Comparison of ENCODE assay signal across 10 cellular contexts in the genomic region with DNA sequence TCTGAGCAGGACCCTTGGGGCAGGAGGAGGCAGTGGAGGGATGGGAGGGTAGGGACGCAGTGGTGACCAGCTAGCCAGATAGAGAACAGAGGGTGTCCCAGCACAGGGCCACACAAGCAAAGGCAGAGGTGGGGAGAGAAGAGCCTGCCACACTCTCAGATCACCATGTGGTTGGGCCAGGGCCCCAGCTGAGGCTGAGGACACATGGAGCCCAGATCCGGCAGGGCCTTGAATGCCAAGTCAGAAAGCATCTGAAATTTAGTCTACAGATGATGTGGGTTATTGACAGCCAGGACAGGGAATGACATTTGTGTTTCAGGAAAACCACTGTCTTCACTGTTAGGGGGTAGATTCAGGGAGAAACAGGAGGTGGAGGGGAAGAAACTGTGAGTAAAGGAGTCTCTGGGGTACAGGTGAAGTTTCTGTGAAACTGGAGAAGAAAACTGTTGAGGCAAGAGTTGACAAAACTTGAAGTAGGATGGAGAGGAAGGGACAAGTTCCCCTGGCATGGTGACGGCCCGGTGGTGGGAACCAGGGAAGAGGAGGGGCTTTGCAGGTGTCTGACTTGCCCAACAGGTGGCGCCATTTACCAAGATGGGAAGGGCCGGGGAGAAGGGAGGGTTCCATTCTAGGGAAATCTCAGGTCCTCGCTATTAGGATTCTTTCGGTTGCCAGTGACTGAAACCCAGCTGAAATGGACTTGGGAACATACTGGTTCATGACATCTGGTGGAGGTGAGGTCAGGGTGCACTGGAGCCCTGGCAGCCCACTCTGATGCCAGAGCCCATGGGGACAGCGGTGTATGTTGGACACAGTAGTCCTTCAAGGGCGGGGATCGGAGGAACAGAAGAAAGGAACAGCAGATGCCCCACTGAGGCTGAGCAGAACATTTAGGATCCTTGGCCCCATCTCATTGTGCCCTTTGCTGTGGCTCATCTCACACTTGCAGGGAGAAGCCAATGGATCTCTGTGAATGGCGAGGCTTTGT.
A peak's percentile ranks its signal among the peaks of the same experiment; 100 is the strongest.
DNase-seq lines count a peak whose midpoint lies in the region; ATAC-seq and TF ChIP-seq lines count a peak whose summit lies in the region.
"Had no signal": no experiment of that assay in that cellular context is flagged by ENCODE, and none has a peak within 500 bp of the region (broad histone marks: within the 10 kb centered on the region; RNA-seq: fewer than 3 reads in every experiment).

No MANE protein-coding gene starts in this region.

- H3K27ac Mint-ChIP-seq in activated T-cell treated with anti-CD3 and anti-CD28 coated beads, Interleukin-2, amount 50 U/mL, for 24 hours, result no peak overlapping the region
- H3K27ac Mint-ChIP-seq: activated naive CD8-positive, alpha-beta T cell; CD4-positive, alpha-beta memory T cell had no signal

- H3K4me1 ChIP-seq in heart left ventricle (no peaks in the 10 kb centered on the region), gastrocnemius medialis (no peaks in the 10 kb centered on the region)

- TF ChIP-seq POLR2A in heart left ventricle (IDR thresholded peaks at IDR 0.05) (no peak), gastrocnemius medialis (IDR thresholded peaks at IDR 0.05) (no peak)

- H3K4me3 ChIP-seq in HFF-Myc (replicated peaks; ENCODE audit: low read depth, low read length) (no peak overlapping the region), heart left ventricle (no peak overlapping the region), gastrocnemius medialis (no peak overlapping the region)

- no peaks in the 10 kb centered on the region for H3K36me3 Mint-ChIP-seq in activated T-cell treated with anti-CD3 and anti-CD28 coated beads, Interleukin-2, amount 50 U/mL, for 24 hours (ENCODE audit: low read depth)
- H3K36me3 Mint-ChIP-seq: activated naive CD8-positive, alpha-beta T cell; CD4-positive, alpha-beta memory T cell had no signal

- H3K27ac ChIP-seq in heart left ventricle (no peak overlapping the region), gastrocnemius medialis (no peak overlapping the region)

- H3K9me3 ChIP-seq in heart left ventricle (no peaks in the 10 kb centered on the region), gastrocnemius medialis (no peaks in the 10 kb centered on the region)

- H3K36me3 ChIP-seq in heart left ventricle, result no peaks in the 10 kb centered on the region
- no peaks in the 10 kb centered on the region for H3K36me3 ChIP-seq in gastrocnemius medialis

- peaks cover 7% of the 10 kb centered on the region for H3K4me1 Mint-ChIP-seq in activated T-cell treated with anti-CD3 and anti-CD28 coated beads, Interleukin-2, amount 50 U/mL, for 24 hours (ENCODE audit: low read depth)
- H3K4me1 Mint-ChIP-seq: CD4-positive, alpha-beta memory T cell had no signal

- no peak overlapping the region for H3K4me3 Mint-ChIP-seq in activated T-cell treated with anti-CD3 and anti-CD28 coated beads, Interleukin-2, amount 50 U/mL, for 24 hours
- H3K4me3 Mint-ChIP-seq: activated naive CD8-positive, alpha-beta T cell; CD4-positive, alpha-beta memory T cell had no signal

- peaks cover 62% of the 10 kb centered on the region for H3K27me3 Mint-ChIP-seq in activated T-cell treated with anti-CD3 and anti-CD28 coated beads, Interleukin-2, amount 50 U/mL, for 24 hours

- 55 to 59% (median 56%) methylated on average over 12 of the region's 12 CpGs for WGBS in heart left ventricle, 4 donors

- no peaks in the 10 kb centered on the region for H3K9me3 Mint-ChIP-seq in activated T-cell treated with anti-CD3 and anti-CD28 coated beads, Interleukin-2, amount 50 U/mL, for 24 hours
- H3K9me3 Mint-ChIP-seq: CD4-positive, alpha-beta memory T cell had no signal

- ATAC-seq in heart left ventricle (peak in 2 of 4 donors; percentile 55), gastrocnemius medialis (no peak)

- TF ChIP-seq CTCF in HFF-Myc (IDR thresholded peaks at IDR 0.05; ENCODE audit: low read depth, low read length, missing control alignments) (peak; percentile 81), heart left ventricle (IDR thresholded peaks at IDR 0.05) (peak; percentile 44 to 70 (median 62)), gastrocnemius medialis (IDR thresholded peaks at IDR 0.05 in 4 of 5, conservative IDR thresholded peaks at IDR 0.05 in 1 of 5) (peak; percentile 20 to 50 (median 27))

- H3K27me3 ChIP-seq in heart left ventricle, result no peaks in the 10 kb centered on the region
- no peaks in the 10 kb centered on the region for H3K27me3 ChIP-seq in gastrocnemius medialis

- in situ Hi-C loops in gastrocnemius medialis (cut with MboI; ENCODE audit: low sequenced_read_pairs in 4 of 4), result no loop called here

- DNase-seq in NCI-H2029 treated with DMSO at 0.1 percent for 48 hours (lab: John Stamatoyannopoulos, UW) (peak; percentile 16), NCI-H2029 (lab: John Stamatoyannopoulos, UW) (no peak), HFF-Myc (ENCODE audit: extremely low read depth, low read depth) (no peak), NCI-H69 (lab: John Stamatoyannopoulos, UW) (peak; percentile 87), heart left ventricle (peak in 4 of 5 donors; percentile 40 to 74 (median 47)), gastrocnemius medialis (no peak), middle frontal gyrus (ENCODE audit: extremely low spot score, low spot score) (no peak)
- DNase-seq in activated T-cell treated with anti-CD3 and anti-CD28 coated beads, Interleukin-2, amount 50 U/mL, for 24 hours, result peak; percentile 53

- intact Hi-C loops in heart left ventricle (cut with DNase I) (loop anchor here in 1 of 10 donors (2.0 kb wide), 1 partner anchor 29 kb away; no protein-coding TSS in a partner anchor), gastrocnemius medialis (cut with DNase I; ENCODE audit: low total_unique reads) (no loop called here)

Comparison
In these comparisons a context has a peak if more than half of its experiments do, and no peak if none do; other contexts are left out.
1. DNase-seq: peak in NCI-H2029 treated with DMSO at 0.1 percent for 48 hours (single experiment), NCI-H69 (single experiment), activated T-cell treated with anti-CD3 and anti-CD28 coated beads, Interleukin-2, amount 50 U/mL, for 24 hours (single experiment) and heart left ventricle (4 of 5); none in NCI-H2029 (single experiment), HFF-Myc (single experiment), gastrocnemius medialis (0 of 2) and middle frontal gyrus (single experiment).
2. CTCF ChIP-seq: peak in every context shown above with its lines; median percentile 81 in HFF-Myc; 62 in heart left ventricle; 27 in gastrocnemius medialis.